In the genomic region with DNA sequence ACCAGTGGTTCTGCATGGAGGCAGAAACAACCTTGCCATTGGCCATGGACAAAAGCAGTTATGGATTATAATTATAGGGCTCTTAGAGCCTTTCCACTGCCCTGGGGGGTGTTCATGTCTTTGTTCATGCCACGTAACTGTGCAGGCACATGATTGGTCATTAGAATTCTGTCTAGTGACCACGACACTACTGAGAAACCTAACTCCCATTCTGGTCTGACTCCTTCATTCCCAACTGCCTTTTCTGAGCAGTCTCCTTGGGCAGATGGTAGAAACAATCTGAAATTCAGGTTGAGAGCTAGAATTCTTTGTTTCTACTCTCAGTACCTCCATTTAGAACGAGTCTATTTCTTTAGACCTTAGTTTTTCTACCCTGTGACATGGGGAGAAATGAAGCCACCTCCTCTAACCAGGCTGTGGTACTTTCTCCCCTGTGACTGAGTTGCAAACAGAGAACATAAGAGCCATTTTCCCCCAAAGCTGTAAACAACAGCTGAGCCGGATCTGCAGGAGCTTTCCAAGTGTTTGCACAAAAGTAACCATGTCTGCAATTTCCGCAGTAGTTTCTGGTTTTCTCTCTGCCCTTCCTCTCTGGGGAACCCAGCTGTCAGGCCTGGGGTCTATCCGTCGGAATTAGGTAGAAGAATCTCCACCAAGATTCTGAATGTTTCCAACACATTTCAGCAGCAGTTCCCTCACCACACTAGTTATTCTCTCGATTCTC, we compare ENCODE assay signal across 8 cellular contexts. TPM values are rescaled to one million over a fixed set of nuclear protein-coding genes. Genes with fewer than 3 reads are reported as not detected.
A peak's percentile ranks its signal among the peaks of the same experiment; 100 is the strongest.
DNase-seq lines count a peak whose midpoint lies in the region; ATAC-seq and TF ChIP-seq lines count a peak whose summit lies in the region.
"Had no signal": no experiment of that assay in that cellular context is flagged by ENCODE, and none has a peak within 500 bp of the region (broad histone marks: within the 10 kb centered on the region; RNA-seq: fewer than 3 reads in every experiment).

No MANE protein-coding gene starts in this region.

- H3K9me3 ChIP-seq in tibial artery, result no peaks in the 10 kb centered on the region

- H3K27ac ChIP-seq in tibial artery, result peak overlapping the region; percentile 66

- no peaks in the 10 kb centered on the region for H3K27me3 ChIP-seq in tibial artery

- no peaks in the 10 kb centered on the region for H3K9me3 Mint-ChIP-seq in dendritic cell treated with granulocyte-macrophage colony-stimulating factor and Interleukin-4, amounts not matched to agents 40 ng/mL and 50 ng/mL, for 4 days
- H3K9me3 Mint-ChIP-seq: naive thymus-derived CD8-positive, alpha-beta T cell had no signal

- peak overlapping the region; percentile 68 for H3K27ac Mint-ChIP-seq in dendritic cell treated with granulocyte-macrophage colony-stimulating factor and Interleukin-4, amounts not matched to agents 40 ng/mL and 50 ng/mL, for 4 days

- intact Hi-C loops in dendritic cell treated with granulocyte-macrophage colony-stimulating factor and Interleukin-4, amounts not matched to agents 40 ng/mL and 50 ng/mL, for 4 days (cut with micrococcal nuclease), result loop anchor here (5.0 kb wide), 1 partner anchor 254 kb away; a partner anchor contains a TSS
- intact Hi-C loops in tibial artery (cut with DNase I; ENCODE audit: low total_unique reads), result loop anchor here (2.0 kb wide), 1 partner anchor 82 kb away; no protein-coding TSS in a partner anchor

- H3K36me3 Mint-ChIP-seq in dendritic cell treated with granulocyte-macrophage colony-stimulating factor and Interleukin-4, amounts not matched to agents 40 ng/mL and 50 ng/mL, for 4 days (ENCODE audit: low read depth), result peaks cover 8% of the 10 kb centered on the region

- H3K4me1 ChIP-seq in tibial artery, result peaks cover 0 to 66% (median 49%) of the 10 kb centered on the region in 4 donors

- TF ChIP-seq CTCF in tibial artery (IDR thresholded peaks at IDR 0.05), result no peak

- DNase-seq in NCI-H446 (lab: John Stamatoyannopoulos, UW), result peak; percentile 61 to 67
- DNase-seq in midbrain (lab: John Stamatoyannopoulos, UW), result peak; percentile 82
- DNase-seq in tibial artery, result no peak
- DNase-seq in H4 (ENCODE audit: low spot score), result no peak
- DNase-seq in stimulated activated naive CD4-positive, alpha-beta T cell treated with Interleukin-2 at 50 U/mL for 16 hours (lab: John Stamatoyannopoulos, UW), result no peak
- DNase-seq: naive thymus-derived CD8-positive, alpha-beta T cell had no signal

- no peak overlapping the region for H3K4me3 ChIP-seq in tibial artery

- ATAC-seq in GM18511 (IDR thresholded peaks at IDR 0.05; ENCODE audit: unreplicated experiment), result no peak
- ATAC-seq: naive thymus-derived CD8-positive, alpha-beta T cell had no signal

- peaks cover 40% of the 10 kb centered on the region for H3K4me1 Mint-ChIP-seq in dendritic cell treated with granulocyte-macrophage colony-stimulating factor and Interleukin-4, amounts not matched to agents 40 ng/mL and 50 ng/mL, for 4 days (ENCODE audit: low read depth)

- no peaks in the 10 kb centered on the region for H3K27me3 Mint-ChIP-seq in dendritic cell treated with granulocyte-macrophage colony-stimulating factor and Interleukin-4, amounts not matched to agents 40 ng/mL and 50 ng/mL, for 4 days

- H3K36me3 ChIP-seq in tibial artery, result peaks cover 20 to 52% (median 40%) of the 10 kb centered on the region in 3 donors

- H3K4me3 Mint-ChIP-seq in dendritic cell treated with granulocyte-macrophage colony-stimulating factor and Interleukin-4, amounts not matched to agents 40 ng/mL and 50 ng/mL, for 4 days, result no peak overlapping the region
- H3K4me3 Mint-ChIP-seq: naive thymus-derived CD8-positive, alpha-beta T cell had no signal

RNA-seq across cellular contexts. Expression of a gene that starts 37.7 kb away (rescaled TPM):
- total RNA-seq in H4 (2014; rRNA removed; shearing (Covaris generic)), result 18.0 and 24.8 TPM in 2 replicates

Comparison
In these comparisons a context has a peak if more than half of its experiments do, and no peak if none do; other contexts are left out.
1. DNase-seq: peak in NCI-H446 (2 of 2) and midbrain (single experiment); none in tibial artery (0 of 2), H4 (single experiment) and stimulated activated naive CD4-positive, alpha-beta T cell treated with Interleukin-2 at 50 U/mL for 16 hours (single experiment).